In the genomic region with DNA sequence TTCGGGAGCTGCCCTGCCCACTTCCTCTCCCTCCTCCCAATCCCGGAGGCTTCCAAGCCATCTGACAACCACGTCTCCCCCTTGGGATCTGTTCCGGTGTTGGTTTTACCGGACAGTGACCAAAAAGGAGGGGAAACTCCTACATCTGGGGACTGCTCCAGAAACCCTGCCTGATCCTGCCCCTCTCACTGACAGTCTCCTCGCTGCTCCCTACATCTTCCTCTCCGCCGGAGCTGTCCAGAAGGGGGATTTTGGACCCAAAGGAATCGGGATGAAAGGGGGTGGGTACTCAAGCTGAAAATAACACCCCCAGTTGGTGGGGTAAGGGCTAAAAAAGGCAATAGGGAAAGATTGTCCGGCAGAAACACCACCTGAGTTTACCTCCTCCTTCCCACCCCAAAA, we compare ENCODE assay signal across 8 cellular contexts. TPM values are rescaled to one million over a fixed set of nuclear protein-coding genes. Genes with fewer than 3 reads are reported as not detected.
A peak's percentile ranks its signal among the peaks of the same experiment; 100 is the strongest.
DNase-seq lines count a peak whose midpoint lies in the region; ATAC-seq lines count a peak whose summit lies in the region.

No MANE protein-coding gene starts in this region.

- peak overlapping the region; percentile 69 to 87 (median 78) for H3K4me3 ChIP-seq in BLaER1 treated with 17β-estradiol and CSF1 and Interleukin-3, amounts not matched to agents 10 nM and 100 nM
- peak overlapping the region; percentile 72 for H3K4me3 ChIP-seq in NT2/D1 (ENCODE audit: insufficient read length, low read depth)

- no peaks in the 10 kb centered on the region for H3K9me3 ChIP-seq in BLaER1 treated with 17β-estradiol and CSF1 and Interleukin-3, amounts not matched to agents 10 nM and 100 nM (replicated peaks in 1 of 11)
- H3K9me3 ChIP-seq in NT2/D1 (ENCODE audit: insufficient read depth, low read length): peaks cover 7% of the 10 kb centered on the region; the same call in 1 of the 2 replicates

- 0 to 1% (median 0%) methylated on average over 10 of the region's 10 CpGs for WGBS in adipose tissue, 3 donors

- H3K9ac ChIP-seq in BLaER1 treated with 17β-estradiol and CSF1 and Interleukin-3, amounts not matched to agents 10 nM and 100 nM: peak overlapping the region; percentile 95 to 100 (median 100)
- H3K9ac ChIP-seq in NT2/D1 (ENCODE audit: insufficient read length, low read depth): peak overlapping the region; percentile 86

- peaks cover 12 to 35% (median 31%) of the 10 kb centered on the region in 10 experiments for H3K4me1 ChIP-seq in BLaER1 treated with 17β-estradiol and CSF1 and Interleukin-3, amounts not matched to agents 10 nM and 100 nM
- H3K4me1 ChIP-seq in NT2/D1 (ENCODE audit: insufficient read depth, insufficient read length): peaks cover 3% of the 10 kb centered on the region

- H3K36me3 ChIP-seq in BLaER1 treated with 17β-estradiol and CSF1 and Interleukin-3, amounts not matched to agents 10 nM and 100 nM: peaks cover 0 to 7% (median 0%) of the 10 kb centered on the region in 11 experiments; a peak in 2 of 22 replicates
- no peaks in the 10 kb centered on the region for H3K36me3 ChIP-seq in NT2/D1 (ENCODE audit: insufficient read depth, insufficient read length, low read length)

- peak overlapping the region; percentile 95 to 100 (median 98) for H3K27ac ChIP-seq in BLaER1 treated with 17β-estradiol and CSF1 and Interleukin-3, amounts not matched to agents 10 nM and 100 nM
- H3K27ac ChIP-seq in adipose tissue (ENCODE audit: low read depth, low read length): peak overlapping the region; percentile 83

- intact Hi-C loops in cardiac septum (cut with DNase I): no loop called here

- peaks cover 6 to 42% (median 27%) of the 10 kb centered on the region in 11 experiments; a peak in 16 of 22 replicates for H4K20me1 ChIP-seq in BLaER1 treated with 17β-estradiol and CSF1 and Interleukin-3, amounts not matched to agents 10 nM and 100 nM

- ATAC-seq in GM19397 (IDR thresholded peaks at IDR 0.05; ENCODE audit: unreplicated experiment): no peak

- DNase-seq in HCEC 1CT (peak; percentile 83), NT2/D1 (ENCODE audit: low read depth, low spot score) (peak; percentile 75), cardiac septum (ENCODE audit: low spot score) (peak; percentile 82), non-pigmented ciliary epithelial cell (ENCODE audit: low read depth) (peak; percentile 18), NCI-H2107 treated with DMSO at 0.1 percent for 48 hours (lab: John Stamatoyannopoulos, UW; ENCODE audit: unreplicated experiment) (no peak)

- peak overlapping the region; percentile 64 to 98 (median 94) for H3K4me2 ChIP-seq in BLaER1 treated with 17β-estradiol and CSF1 and Interleukin-3, amounts not matched to agents 10 nM and 100 nM

- no peaks in the 10 kb centered on the region for H3K27me3 ChIP-seq in BLaER1 treated with 17β-estradiol and CSF1 and Interleukin-3, amounts not matched to agents 10 nM and 100 nM
- peaks cover 7% of the 10 kb centered on the region for H3K27me3 ChIP-seq in NT2/D1 (ENCODE audit: insufficient read depth, insufficient read length)

RNA-seq across cellular contexts. Expression of a gene that starts 1.5 kb away (rescaled TPM):
- 1 to 10 TPM; 1.2 to 2.3 (median 1.6) TPM for polyA plus RNA-seq in adipose tissue
- total RNA-seq in cardiac septum: 20.8 TPM
